Comparison of ENCODE assay signal across 8 cellular contexts in genomic region chr6:33091957-33092356, GRCh38. TPM values are rescaled to one million over a fixed set of nuclear protein-coding genes. Genes with fewer than 3 reads are reported as not detected.
DNase-seq lines count a peak whose midpoint lies in the region; ATAC-seq, FAIRE-seq and TF ChIP-seq lines count a peak whose summit lies in the region.

No MANE protein-coding gene starts in this region.

- H3K9ac ChIP-seq in OCI-LY3 (ENCODE audit: low read length) = no peak overlapping the region

- ATAC-seq in HG03139 (IDR thresholded peaks at IDR 0.05; ENCODE audit: unreplicated experiment) = no peak

- no peak overlapping the region for H3K27ac ChIP-seq in OCI-LY3 (ENCODE audit: low read length)

- no peak for DNase-seq in D721Med (ENCODE audit: insufficient read length, low spot score)
- peak; percentile 31 for DNase-seq in activated effector memory CD4-positive, alpha-beta T cell treated with Interleukin-2 at 50 U/mL for 16 hours
- peak; percentile 85 for DNase-seq in iPS-NIHi7 (ENCODE audit: extremely low spot score)
- DNase-seq in stimulated activated CD8-positive, alpha-beta memory T cell treated with anti-CD3 and anti-CD28 coated beads, Interleukin-7, amount 100 ng/mL, for 48 hours (ENCODE audit: extremely low read depth in 1 of 2, low read depth in 1 of 2) = peak; percentile 28 to 58
- DNase-seq in mesenteric fat pad (ENCODE audit: low spot score) = no peak
- no peak for DNase-seq in A172 (ENCODE audit: low spot score)

- no peaks in the 10 kb centered on the region for H3K9me3 ChIP-seq in OCI-LY3 (ENCODE audit: insufficient read depth, low read length)

- H2AFZ ChIP-seq in OCI-LY3 (ENCODE audit: low read depth, low read length) = peak overlapping the region; percentile 43; the same call in 1 of the 2 replicates

- TF ChIP-seq CTCF in D721Med (IDR thresholded peaks at IDR 0.05; ENCODE audit: insufficient read depth, missing control alignments) (peak; percentile 21), OCI-LY3 (IDR thresholded peaks at IDR 0.05; ENCODE audit: low read depth, low read length) (peak; percentile 70)

- H3K36me3 ChIP-seq in OCI-LY3 (replicated peaks; ENCODE audit: low read depth, low read length) = peaks cover 5% of the 10 kb centered on the region

- FAIRE-seq in D721Med (lab: Jason Lieb, UNC) = no peak

- no peak overlapping the region for H3K4me3 ChIP-seq in OCI-LY3 (ENCODE audit: low read length)

- no peak overlapping the region for H3K4me2 ChIP-seq in OCI-LY3 (ENCODE audit: low read length)

- H3K79me2 ChIP-seq in OCI-LY3 (ENCODE audit: low read length) = no peaks in the 10 kb centered on the region

- no peaks in the 10 kb centered on the region for H4K20me1 ChIP-seq in OCI-LY3 (ENCODE audit: insufficient read depth, low read length)

- no peaks in the 10 kb centered on the region for H3K27me3 ChIP-seq in OCI-LY3 (ENCODE audit: low read depth, low read length)

- H3K4me1 ChIP-seq in OCI-LY3 (ENCODE audit: low read length) = peaks cover 21% of the 10 kb centered on the region

RNA-seq across cellular contexts. Expression of gene HLA-DPB1, which starts 16.2 kb away (rescaled TPM):
- 52.5 TPM for total RNA-seq in mesenteric fat pad
- 0.10 TPM in 1 of 2 replicates, not detected in the other for total RNA-seq in A172 (2014; rRNA removed; shearing (Covaris generic))

RNA-seq across cellular contexts. Expression of gene HLA-DPA1, which starts 18.5 kb away (rescaled TPM):
- total RNA-seq in mesenteric fat pad = 82.5 TPM
- 0.31 and 0.34 TPM in 2 replicates for total RNA-seq in A172 (2014; rRNA removed; shearing (Covaris generic))

Comparison
In these comparisons a context has a peak if more than half of its experiments do, and no peak if none do; other contexts are left out.
1. DNase-seq: peak in activated effector memory CD4-positive, alpha-beta T cell treated with Interleukin-2 at 50 U/mL for 16 hours (single experiment), iPS-NIHi7 (single experiment) and stimulated activated CD8-positive, alpha-beta memory T cell treated with anti-CD3 and anti-CD28 coated beads, Interleukin-7, amount 100 ng/mL, for 48 hours (2 of 2); none in D721Med (single experiment), mesenteric fat pad (single experiment) and A172 (single experiment).
2. RNA of gene HLA-DPB1, which starts 16.2 kb away (total RNA-seq): 52.5 TPM in mesenteric fat pad (single experiment); 0.10 TPM in A172; every median in the first group is over 10 times any median in the second.
3. RNA of gene HLA-DPA1, which starts 18.5 kb away (total RNA-seq): 82.5 TPM in mesenteric fat pad (single experiment); 0.31 to 0.34 TPM in A172; every median in the first group is over 10 times any median in the second.